8 cellular contexts compared by ENCODE assay signal in genomic region chr7:129224251-129225205, GRCh38. TPM values are rescaled to one million over a fixed set of nuclear protein-coding genes. Genes with fewer than 3 reads are reported as not detected.
DNase-seq lines count a peak whose midpoint lies in the region; ATAC-seq and TF ChIP-seq lines count a peak whose summit lies in the region.

TSS of gene AHCYL2 (plus strand) at chr7:129225030.

- peaks cover 3% of the 10 kb centered on the region for H3K36me3 Mint-ChIP-seq in CD4-positive, alpha-beta T cell (ENCODE audit: low read depth)

- peak within 1 kb of the TSS; percentile 77 to 86 for H3K9ac ChIP-seq in liver (ENCODE audit: low read depth in 1 of 2, low read length in 2 of 2)

- H3K9me3 Mint-ChIP-seq in CD4-positive, alpha-beta T cell: no peaks in the 10 kb centered on the region

- no peak for TF ChIP-seq CTCF in CD4-positive, alpha-beta T cell (IDR thresholded peaks at IDR 0.05)
- no peak for TF ChIP-seq CTCF in liver (IDR thresholded peaks at IDR 0.05; ENCODE audit: low read depth, low read length, missing input control)

- no peak for TF ChIP-seq RAD21 in liver (IDR thresholded peaks at IDR 0.05)

- WGBS in liver: under 1% methylated on average over 63 of the region's 63 CpGs

- ATAC-seq in CD4-positive, alpha-beta T cell (ENCODE audit: poor library complexity): peak; percentile 89
- ATAC-seq in GM19452 (IDR thresholded peaks at IDR 0.05; ENCODE audit: unreplicated experiment) (peak; percentile 90), HG03575 (IDR thresholded peaks at IDR 0.05; ENCODE audit: extremely low read depth, insufficient number of reproducible peaks, low FRiP score, unreplicated experiment) (peak; percentile 60)

- H3K27me3 ChIP-seq in CD4-positive, alpha-beta T cell (ENCODE audit: control insufficient read depth, insufficient read depth, low read length): no peaks in the 10 kb centered on the region
- H3K27me3 ChIP-seq in liver (ENCODE audit: control insufficient read depth in 4 of 4, insufficient read depth in 4 of 4, low read length in 3 of 4): no peaks in the 10 kb centered on the region

- CTCF ChIA-PET in CD4-positive, alpha-beta T cell (lab: Charles Lee): interaction anchor here (1.3 to 1.9 kb wide), 2 partner anchors 47 to 74 kb away, joined by 3 to 9 read pairs; no protein-coding TSS in a partner anchor

- H3K27me3 Mint-ChIP-seq in CD4-positive, alpha-beta T cell: no peaks in the 10 kb centered on the region

- H3K4me1 ChIP-seq in liver (ENCODE audit: control insufficient read depth in 4 of 4, insufficient read depth in 4 of 4, low read length in 3 of 4): peaks cover 0 to 15% (median 12%) of the 10 kb centered on the region in 4 donors

- H3K27ac Mint-ChIP-seq in CD4-positive, alpha-beta T cell: peak within 1 kb of the TSS; percentile 89

- peak within 1 kb of the TSS; percentile 83 to 99 (median 99) for H3K4me3 ChIP-seq in liver (ENCODE audit: low read depth in 1 of 3, low read length in 3 of 3)

- H3K36me3 ChIP-seq in liver (ENCODE audit: control insufficient read depth in 4 of 4, insufficient read depth in 3 of 4, low read depth in 1 of 4, low read length in 3 of 4): no peaks in the 10 kb centered on the region

- H3K4me3 Mint-ChIP-seq in CD4-positive, alpha-beta T cell: peak within 1 kb of the TSS; percentile 96

- H3K9me3 ChIP-seq in CD4-positive, alpha-beta T cell (ENCODE audit: control insufficient read depth, low read length): no peaks in the 10 kb centered on the region
- H3K9me3 ChIP-seq in liver (ENCODE audit: control insufficient read depth in 4 of 4, low read length in 3 of 4): no peaks in the 10 kb centered on the region

- POLR2A ChIA-PET in CD4-positive, alpha-beta T cell (lab: Charles Lee): interaction anchor here (0.6 to 1.4 kb wide), 15 partner anchors 11 to 765 kb away, joined by 3 to 6 read pairs (median 3); partner anchors contain the start of gene NRF1

- H3K4me1 Mint-ChIP-seq in CD4-positive, alpha-beta T cell (ENCODE audit: low read depth): peaks cover 56% of the 10 kb centered on the region

- intact Hi-C loops in CD4-positive, alpha-beta T cell (cut with DNase I, micrococcal nuclease): loop anchor here in 1 of 2 experiments (5.0 to 10.0 kb wide), 6 partner anchors 167 to 882 kb away; partner anchors contain the start of genes RBM28, SMKR1, STRIP2 and TNPO3

- DNase-seq in CD4-positive, alpha-beta T cell: peak; percentile 96 to 99 (median 97)
- DNase-seq in NCI-H82 (lab: John Stamatoyannopoulos, UW) (peak; percentile 99), dermis blood vessel endothelial cell (peak; percentile 97)
- peak; percentile 98 to 99 for DNase-seq in activated CD4-positive, alpha-beta T cell treated with anti-CD3 and anti-CD28 coated beads, Interleukin-2, amount 50 U/mL, for 4 hours
- peak; percentile 98 for DNase-seq in stimulated activated CD4-positive, alpha-beta T cell treated with anti-CD3 and anti-CD28 coated beads, Interleukin-4, amount 100 ng/mL, for 1 hour

- H3K27ac ChIP-seq in CD4-positive, alpha-beta T cell (ENCODE audit: low read depth, low read length): peak within 1 kb of the TSS; percentile 72
- peak within 1 kb of the TSS; percentile 88 to 99 for H3K27ac ChIP-seq in liver (ENCODE audit: low read depth in 1 of 2, low read length in 2 of 2)

TF ChIP-seq in liver, 16 proteins besides CTCF, POLR2A, EP300 and RAD21:
- TF ChIP-seq FOXA2 (IDR thresholded peaks at IDR 0.05): no peak
- no peak for TF ChIP-seq FOXA1 (IDR thresholded peaks at IDR 0.05)
- TF ChIP-seq, protein P1, sequence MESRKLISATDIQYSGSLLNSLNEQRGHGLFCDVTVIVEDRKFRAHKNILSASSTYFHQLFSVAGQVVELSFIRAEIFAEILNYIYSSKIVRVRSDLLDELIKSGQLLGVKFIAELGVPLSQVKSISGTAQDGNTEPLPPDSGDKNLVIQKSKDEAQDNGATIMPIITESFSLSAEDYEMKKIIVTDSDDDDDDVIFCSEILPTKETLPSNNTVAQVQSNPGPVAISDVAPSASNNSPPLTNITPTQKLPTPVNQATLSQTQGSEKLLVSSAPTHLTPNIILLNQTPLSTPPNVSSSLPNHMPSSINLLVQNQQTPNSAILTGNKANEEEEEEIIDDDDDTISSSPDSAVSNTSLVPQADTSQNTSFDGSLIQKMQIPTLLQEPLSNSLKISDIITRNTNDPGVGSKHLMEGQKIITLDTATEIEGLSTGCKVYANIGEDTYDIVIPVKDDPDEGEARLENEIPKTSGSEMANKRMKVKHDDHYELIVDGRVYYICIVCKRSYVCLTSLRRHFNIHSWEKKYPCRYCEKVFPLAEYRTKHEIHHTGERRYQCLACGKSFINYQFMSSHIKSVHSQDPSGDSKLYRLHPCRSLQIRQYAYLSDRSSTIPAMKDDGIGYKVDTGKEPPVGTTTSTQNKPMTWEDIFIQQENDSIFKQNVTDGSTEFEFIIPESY (IDR thresholded peaks at IDR 0.05): peak; percentile 96
- no peak for TF ChIP-seq EGR1 (IDR thresholded peaks at IDR 0.05; ENCODE audit: low read depth in 2 of 2)
- TF ChIP-seq, protein P2, sequence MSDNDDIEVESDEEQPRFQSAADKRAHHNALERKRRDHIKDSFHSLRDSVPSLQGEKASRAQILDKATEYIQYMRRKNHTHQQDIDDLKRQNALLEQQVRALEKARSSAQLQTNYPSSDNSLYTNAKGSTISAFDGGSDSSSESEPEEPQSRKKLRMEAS (IDR thresholded peaks at IDR 0.05): peak; percentile 62
- no peak for TF ChIP-seq TAF1 (conservative IDR thresholded peaks at IDR 0.05)
- TF ChIP-seq HNF4G (IDR thresholded peaks at IDR 0.05): no peak
- TF ChIP-seq RXRA (IDR thresholded peaks at IDR 0.05): peak in 1 of 2 donors; percentile 24
- peak; percentile 43 to 83 for TF ChIP-seq GABPA (IDR thresholded peaks at IDR 0.05 in 1 of 2, conservative IDR thresholded peaks at IDR 0.05 in 1 of 2)
- TF ChIP-seq JUND (IDR thresholded peaks at IDR 0.05): peak in 1 of 2 donors; percentile 16
- peak; percentile 53 for TF ChIP-seq REST (IDR thresholded peaks at IDR 0.05)
- no peak for TF ChIP-seq ATF3 (IDR thresholded peaks at IDR 0.05)
- peak; percentile 25 to 27 for TF ChIP-seq HNF4A (conservative IDR thresholded peaks at IDR 0.05)
- peak; percentile 96 for TF ChIP-seq YY1 (IDR thresholded peaks at IDR 0.05)
- TF ChIP-seq NR2F2 (IDR thresholded peaks at IDR 0.05): peak; percentile 48
- peak; percentile 77 for TF ChIP-seq SP1 (IDR thresholded peaks at IDR 0.05)

RNA-seq across cellular contexts. Expression of gene AHCYL2, which starts in this region (rescaled TPM):
- total RNA-seq in CD4-positive, alpha-beta T cell: 1 to 10 TPM; 5.8 to 6.0 TPM
- total RNA-seq in dermis blood vessel endothelial cell (20.9 and 25.6 TPM in 2 replicates), liver (10 to 100 TPM in 1 of 2 donors, 1 to 10 TPM in 1; 3.9 to 10.0 TPM)
- polyA plus RNA-seq in liver: 1 to 10 TPM; 2.0 to 3.4 TPM

Comparison
In these comparisons a context has a peak if more than half of its experiments do, and no peak if none do; other contexts are left out.
1. Peak in every context shown above with its lines: DNase-seq, ATAC-seq, H3K4me3 ChIP-seq and H3K27ac ChIP-seq.